1 cellular context compared by ENCODE assay signal in genomic region chr16:48128769-48129168, GRCh38.
TF ChIP-seq lines count a peak whose summit lies in the region.

No MANE protein-coding gene starts in this region.

TF ChIP-seq in IMR-90, 13 proteins besides CTCF, POLR2A, EP300 and RAD21 (continued from another document):
- TF ChIP-seq USF2 (IDR thresholded peaks at IDR 0.05; ENCODE audit: low read depth, low read length) (no peak), RCOR1 (IDR thresholded peaks at IDR 0.05; ENCODE audit: insufficient replicate concordance, low read length) (no peak), RFX5 (IDR thresholded peaks at IDR 0.05; ENCODE audit: low read depth, low read length) (no peak), MAFK (IDR thresholded peaks at IDR 0.05; ENCODE audit: low read depth, low read length) (no peak), CHD1 (IDR thresholded peaks at IDR 0.05; ENCODE audit: low read depth, low read length) (no peak), CEBPB (IDR thresholded peaks at IDR 0.05; ENCODE audit: low read depth, low read length) (no peak), MAZ (IDR thresholded peaks at IDR 0.05; ENCODE audit: borderline replicate concordance, low read depth, low read length) (no peak), ELK1 (IDR thresholded peaks at IDR 0.05; ENCODE audit: borderline replicate concordance, low read depth, low read length) (no peak), FOS (IDR thresholded peaks at IDR 0.05; ENCODE audit: low read depth, low read length) (no peak), NFE2L2 (IDR thresholded peaks at IDR 0.05; ENCODE audit: low read depth, low read length) (no peak)
